In genomic region chr7:36884863-36885262, GRCh38 we compare ENCODE assay signal across 20 cellular contexts.
DNase-seq lines count a peak whose midpoint lies in the region; ATAC-seq and TF ChIP-seq lines count a peak whose summit lies in the region.
"Had no signal": no experiment of that assay in that cellular context is flagged by ENCODE, and none has a peak within 500 bp of the region (broad histone marks: within the 10 kb centered on the region; RNA-seq: fewer than 3 reads in every experiment).

No MANE protein-coding gene starts in this region.

- ATAC-seq in CD4-positive, alpha-beta T cell (ENCODE audit: poor library complexity): no peak
- no peak for ATAC-seq in activated B cell treated with CpG ODN at 0.5 μM for 24 hours (ENCODE audit: low read depth)
- ATAC-seq in memory B cell (ENCODE audit: low read depth): no peak
- ATAC-seq in HG02981 (IDR thresholded peaks at IDR 0.05; ENCODE audit: unreplicated experiment): no peak
- no peak for ATAC-seq in HG03097 (IDR thresholded peaks at IDR 0.05; ENCODE audit: low FRiP score, unreplicated experiment)
- ATAC-seq: GM12878 had no signal

- no peak for TF ChIP-seq CTCF in CD4-positive, alpha-beta T cell (IDR thresholded peaks at IDR 0.05)
- TF ChIP-seq CTCF in activated B cell treated with CpG ODN at 0.5 μM for 24 hours (IDR thresholded peaks at IDR 0.05): no peak

- no peaks in the 10 kb centered on the region for H3K27me3 ChIP-seq in CD4-positive, alpha-beta T cell (ENCODE audit: control insufficient read depth, insufficient read depth, low read length)
- H3K27me3 ChIP-seq: BLaER1 had no signal

- peaks cover 99% of the 10 kb centered on the region for H3K36me3 Mint-ChIP-seq in CD4-positive, alpha-beta T cell (ENCODE audit: low read depth)
- H3K36me3 Mint-ChIP-seq in activated B cell treated with CpG ODN at 0.5 μM for 24 hours (ENCODE audit: low read depth): peaks cover 92% of the 10 kb centered on the region
- H3K36me3 Mint-ChIP-seq in memory B cell: peaks cover 45% of the 10 kb centered on the region

- H3K27ac ChIP-seq in CD4-positive, alpha-beta T cell (ENCODE audit: low read depth, low read length): no peak overlapping the region
- H3K27ac ChIP-seq: BLaER1, SJSA1 had no signal

- no peak overlapping the region for H3K4me3 Mint-ChIP-seq in CD4-positive, alpha-beta T cell
- H3K4me3 Mint-ChIP-seq in activated B cell treated with CpG ODN at 0.5 μM for 24 hours: no peak overlapping the region
- H3K4me3 Mint-ChIP-seq in memory B cell: no peak overlapping the region
- H3K4me3 Mint-ChIP-seq: CD4-positive, CD25-positive, alpha-beta regulatory T cell; HFFc6 had no signal

- H3K9me3 Mint-ChIP-seq in CD4-positive, alpha-beta T cell: no peaks in the 10 kb centered on the region
- H3K9me3 Mint-ChIP-seq in activated B cell treated with CpG ODN at 0.5 μM for 24 hours (no peaks in the 10 kb centered on the region), memory B cell (no peaks in the 10 kb centered on the region)

- CTCF ChIA-PET in CD4-positive, alpha-beta T cell (lab: Charles Lee): no interaction called here
- CTCF ChIA-PET in activated B cell treated with CpG ODN at 0.5 μM for 24 hours (lab: Charles Lee): no interaction called here

- H3K27ac Mint-ChIP-seq in CD4-positive, alpha-beta T cell: peak overlapping the region; percentile 39
- H3K27ac Mint-ChIP-seq in activated B cell treated with CpG ODN at 0.5 μM for 24 hours: peak overlapping the region; percentile 11
- H3K27ac Mint-ChIP-seq in memory B cell: peak overlapping the region; percentile 20
- H3K27ac Mint-ChIP-seq: HFFc6 had no signal

- H3K4me1 Mint-ChIP-seq in CD4-positive, alpha-beta T cell (ENCODE audit: low read depth): no peaks in the 10 kb centered on the region
- H3K4me1 Mint-ChIP-seq in activated B cell treated with CpG ODN at 0.5 μM for 24 hours (peaks cover 7% of the 10 kb centered on the region), memory B cell (no peaks in the 10 kb centered on the region)

- DNase-seq in CD4-positive, alpha-beta T cell: no peak
- peak; percentile 41 for DNase-seq in NCI-H2171 treated with DMSO at 0.1 percent for 48 hours (lab: John Stamatoyannopoulos, UW)
- DNase-seq in activated B cell treated with CpG ODN at 0.5 μM for 24 hours: no peak
- no peak for DNase-seq in memory B cell (ENCODE audit: low spot score in 2 of 2)
- DNase-seq in D341Med (ENCODE audit: low spot score): no peak
- DNase-seq: CD4-positive, CD25-positive, alpha-beta regulatory T cell; GDM1; GOT3; HFFc6; NCI-H1048; NCI-H187; NCI-H2081 treated with DMSO at 0.1 percent for 48 hours; Right ventricle myocardium superior; RPMI8226 had no signal

- intact Hi-C loops in CD4-positive, alpha-beta T cell (cut with DNase I, micrococcal nuclease): no loop called here
- intact Hi-C loops in activated B cell treated with CpG ODN at 0.5 μM for 24 hours (cut with micrococcal nuclease): no loop called here

- POLR2A ChIA-PET in CD4-positive, alpha-beta T cell (lab: Charles Lee): no interaction called here
- POLR2A ChIA-PET in activated B cell treated with CpG ODN at 0.5 μM for 24 hours (lab: Charles Lee): no interaction called here

- H3K27me3 Mint-ChIP-seq in CD4-positive, alpha-beta T cell: no peaks in the 10 kb centered on the region
- H3K27me3 Mint-ChIP-seq in activated B cell treated with CpG ODN at 0.5 μM for 24 hours (no peaks in the 10 kb centered on the region), memory B cell (no peaks in the 10 kb centered on the region)
- H3K27me3 Mint-ChIP-seq: CD4-positive, CD25-positive, alpha-beta regulatory T cell had no signal

- H3K9me3 ChIP-seq in CD4-positive, alpha-beta T cell (ENCODE audit: control insufficient read depth, low read length): no peaks in the 10 kb centered on the region
- H3K9me3 ChIP-seq: BLaER1, HAP-1, SJSA1 had no signal
